9 cellular contexts compared by ENCODE assay signal in the genomic region with DNA sequence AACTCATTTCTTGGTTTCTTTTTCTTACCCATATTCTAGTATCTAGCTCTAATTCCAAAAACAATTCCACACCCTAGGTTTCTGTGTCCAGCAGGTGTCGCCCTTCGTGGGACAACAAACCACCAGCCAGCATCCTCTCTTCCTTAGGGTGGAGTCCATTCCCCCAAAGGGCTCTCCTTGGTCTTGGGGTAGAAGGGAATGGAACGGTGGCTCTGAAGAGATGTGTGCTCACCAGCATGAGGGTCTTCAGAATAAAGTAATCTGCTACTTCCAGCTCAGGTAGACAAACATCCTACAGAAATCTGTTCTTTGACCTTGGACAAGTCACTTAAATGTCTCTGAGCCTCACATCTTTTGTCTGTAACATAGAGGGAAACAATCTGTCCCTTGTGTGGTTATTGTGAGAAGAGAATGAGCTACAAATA. TPM values are rescaled to one million over a fixed set of nuclear protein-coding genes. Genes with fewer than 3 reads are reported as not detected.
DNase-seq lines count a peak whose midpoint lies in the region; ATAC-seq and TF ChIP-seq lines count a peak whose summit lies in the region.
"Had no signal": no experiment of that assay in that cellular context is flagged by ENCODE, and none has a peak within 500 bp of the region (broad histone marks: within the 10 kb centered on the region; RNA-seq: fewer than 3 reads in every experiment).

No MANE protein-coding gene starts in this region.

- H3K4me3 ChIP-seq in Caco-2 (ENCODE audit: low read depth, low read length): no peak overlapping the region
- no peak overlapping the region for H3K4me3 ChIP-seq in foreskin fibroblast (ENCODE audit: low read depth in 1 of 2, low read length in 2 of 2)
- no peak overlapping the region for H3K4me3 ChIP-seq in thyroid gland (replicated peaks in 1 of 3)

- no peaks in the 10 kb centered on the region for H3K36me3 Mint-ChIP-seq in Caco-2 (ENCODE audit: insufficient read depth, unreplicated experiment)
- no peaks in the 10 kb centered on the region for H3K36me3 Mint-ChIP-seq in activated T-helper 17 cell treated with anti-CD3 and anti-CD28 coated beads, Interleukin-2, amount 50 U/mL, for 72 hours (ENCODE audit: low read depth)

- H3K9me3 Mint-ChIP-seq in Caco-2 (ENCODE audit: unreplicated experiment): no peaks in the 10 kb centered on the region
- H3K9me3 Mint-ChIP-seq in activated T-helper 17 cell treated with anti-CD3 and anti-CD28 coated beads, Interleukin-2, amount 50 U/mL, for 72 hours: no peaks in the 10 kb centered on the region

- DNase-seq in Caco-2: peak; percentile 66 to 76
- DNase-seq in HuH-7 (ENCODE audit: low spot score): peak; percentile 36
- DNase-seq in RPMI8226: peak; percentile 72
- peak; percentile 45 to 85 for DNase-seq in foreskin fibroblast
- peak; percentile 10 for DNase-seq in occipital lobe (lab: John Stamatoyannopoulos, UW)
- DNase-seq in thyroid gland: peak; percentile 78 to 81

- BruUV-seq in Caco-2 (replicated peaks; lab: Mats Ljungman, UMichigan): no TSS peak

- intact Hi-C loops in Caco-2 (cut with micrococcal nuclease; ENCODE audit: unreplicated experiment) (loop anchor here (1.0 kb wide), 3 partner anchors 14 to 51 kb away; no protein-coding TSS in a partner anchor), thyroid gland (cut with DNase I) (loop anchor here (5.0 kb wide), 2 partner anchors 36 to 49 kb away; no protein-coding TSS in a partner anchor)

- H3K4me1 ChIP-seq in Caco-2 (no peaks in the 10 kb centered on the region), thyroid gland (peaks cover 27 to 37% of the 10 kb centered on the region in 2 donors)

- WGBS in thyroid gland, 2 donors: 11 to 13% methylated on average over 3 of the region's 3 CpGs

- TF ChIP-seq CTCF in Caco-2 (IDR thresholded peaks at IDR 0.05; ENCODE audit: insufficient read depth in 1 of 2, low read depth in 1 of 2, low read length in 1 of 2, severe bottlenecking in 1 of 2, unreplicated experiment in 1 of 2) (peak; percentile 63 to 77), foreskin fibroblast (IDR thresholded peaks at IDR 0.05; ENCODE audit: low read depth, low read length) (peak; percentile 79), thyroid gland (IDR thresholded peaks at IDR 0.05) (peak; percentile 56 to 82 (median 73))

- peak; percentile 71 for ATAC-seq in activated T-helper 17 cell treated with anti-CD3 and anti-CD28 coated beads, Interleukin-2, amount 50 U/mL, for 72 hours (replicated peaks)
- ATAC-seq in GM19351 (IDR thresholded peaks at IDR 0.05; ENCODE audit: unreplicated experiment): no peak

- H3K9me3 ChIP-seq in Caco-2: no peaks in the 10 kb centered on the region
- no peaks in the 10 kb centered on the region for H3K9me3 ChIP-seq in thyroid gland

- H3K36me3 ChIP-seq in Caco-2 (ENCODE audit: control insufficient read depth, insufficient read depth, low read length) (no peaks in the 10 kb centered on the region; the same call in 1 of the 2 replicates), thyroid gland (no peaks in the 10 kb centered on the region)

- no peak overlapping the region for H3K27ac Mint-ChIP-seq in Caco-2 (ENCODE audit: unreplicated experiment)
- no peak overlapping the region for H3K27ac Mint-ChIP-seq in activated T-helper 17 cell treated with anti-CD3 and anti-CD28 coated beads, Interleukin-2, amount 50 U/mL, for 72 hours
- H3K27ac Mint-ChIP-seq: activated naive CD8-positive, alpha-beta T cell had no signal

- TF ChIP-seq POLR2A in thyroid gland (IDR thresholded peaks at IDR 0.05): no peak

- peaks cover 22% of the 10 kb centered on the region for H3K27me3 Mint-ChIP-seq in Caco-2 (ENCODE audit: insufficient read depth, unreplicated experiment)
- H3K27me3 Mint-ChIP-seq in activated T-helper 17 cell treated with anti-CD3 and anti-CD28 coated beads, Interleukin-2, amount 50 U/mL, for 72 hours: no peaks in the 10 kb centered on the region
- H3K27me3 Mint-ChIP-seq: activated naive CD8-positive, alpha-beta T cell had no signal

- POLR2A ChIA-PET in Caco-2 (lab: Charles Lee): interaction anchor here (0.6 kb wide), 2 partner anchors 16 to 38 kb away, joined by 3 to 7 read pairs; no protein-coding TSS in a partner anchor

- H3K4me3 Mint-ChIP-seq in Caco-2 (ENCODE audit: unreplicated experiment): no peak overlapping the region
- H3K4me3 Mint-ChIP-seq in activated T-helper 17 cell treated with anti-CD3 and anti-CD28 coated beads, Interleukin-2, amount 50 U/mL, for 72 hours: no peak overlapping the region
- H3K4me3 Mint-ChIP-seq: activated naive CD8-positive, alpha-beta T cell had no signal

- H3K27me3 ChIP-seq in Caco-2 (replicated peaks; ENCODE audit: control insufficient read depth, insufficient read depth, low read length): no peaks in the 10 kb centered on the region
- no peaks in the 10 kb centered on the region for H3K27me3 ChIP-seq in thyroid gland

- CTCF ChIA-PET in Caco-2 (lab: Charles Lee): interaction anchor here (0.6 to 1.6 kb wide), 25 partner anchors 8 to 271 kb away, joined by 3 to 51 read pairs (median 5); partner anchors contain the start of genes BRD2, HLA-DMA, HSD17B8 and TAP1

- no peaks in the 10 kb centered on the region for H3K4me1 Mint-ChIP-seq in Caco-2 (ENCODE audit: low read depth, unreplicated experiment)
- H3K4me1 Mint-ChIP-seq in activated T-helper 17 cell treated with anti-CD3 and anti-CD28 coated beads, Interleukin-2, amount 50 U/mL, for 72 hours: no peaks in the 10 kb centered on the region

- peak overlapping the region in 2 of 3 donors; percentile 6 to 72 for H3K27ac ChIP-seq in thyroid gland

RNA-seq across cellular contexts. Expression of gene HLA-DMB, which starts 7.2 kb away (rescaled TPM):
- total RNA-seq in Caco-2 (2022): not detected in 2 replicates
- total RNA-seq in activated T-helper 17 cell treated with anti-CD3 and anti-CD28 coated beads, Interleukin-2, amount 50 U/mL, for 72 hours: 10 to 100 TPM in 1 of 2 donors, 1 to 10 TPM in 1; 2.7 to 17.7 TPM
- 2.0 TPM for total RNA-seq in occipital lobe
- 10 to 100 TPM; 34.7 to 82.9 (median 51.3) TPM for total RNA-seq in thyroid gland

RNA-seq across cellular contexts. Expression of gene HLA-DMA, which starts 19.2 kb away (rescaled TPM):
- total RNA-seq in Caco-2 (2022) (1.6 and 2.1 TPM in 2 replicates), occipital lobe (0.94 TPM), thyroid gland (10 to 100 TPM; 10.7 to 41.5 (median 27.3) TPM)
- total RNA-seq in activated T-helper 17 cell treated with anti-CD3 and anti-CD28 coated beads, Interleukin-2, amount 50 U/mL, for 72 hours: 10 to 100 TPM; 22.4 to 53.8 TPM

RNA-seq across cellular contexts. Expression of gene BRD2, which starts 34.7 kb away (rescaled TPM):
- total RNA-seq in Caco-2 (2022): 199 and 200 TPM in 2 replicates
- 100 to 1,000 TPM; 229 to 281 TPM for total RNA-seq in activated T-helper 17 cell treated with anti-CD3 and anti-CD28 coated beads, Interleukin-2, amount 50 U/mL, for 72 hours
- 66.6 TPM for total RNA-seq in occipital lobe
- 100 to 1,000 TPM; 206 to 282 (median 238) TPM for total RNA-seq in thyroid gland

Comparison
In these comparisons a context has a peak if more than half of its experiments do, and no peak if none do; other contexts are left out.
1. DNase-seq: peak in every context shown above with its lines; median percentile 80 in thyroid gland; 72 in RPMI8226; 71 in Caco-2; 65 in foreskin fibroblast; 36 in HuH-7; 10 in occipital lobe.